In the genomic region with DNA sequence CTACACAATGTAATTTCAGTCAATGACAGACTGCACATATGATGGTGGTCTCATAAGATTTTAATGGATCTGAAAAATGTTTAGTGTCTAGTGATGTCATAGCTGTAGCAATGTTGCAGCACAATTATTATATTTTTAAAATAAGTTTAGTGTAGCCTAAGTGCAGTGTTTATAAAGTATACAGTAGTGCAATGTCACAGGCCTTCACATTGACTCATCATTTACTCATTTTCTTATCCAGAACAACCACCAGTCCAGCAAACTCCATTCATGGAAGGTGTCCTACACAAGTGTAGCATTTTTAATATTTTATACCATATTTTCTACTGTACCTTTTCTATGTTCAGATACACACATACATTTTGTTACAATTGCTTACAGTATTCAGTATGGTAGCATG, we compare ENCODE assay signal across 12 cellular contexts.
DNase-seq lines count a peak whose midpoint lies in the region; ATAC-seq and TF ChIP-seq lines count a peak whose summit lies in the region.
"Had no signal": no experiment of that assay in that cellular context is flagged by ENCODE, and none has a peak within 500 bp of the region (broad histone marks: within the 10 kb centered on the region; RNA-seq: fewer than 3 reads in every experiment).

No MANE protein-coding gene starts in this region.

- no peak overlapping the region for H3K4ac ChIP-seq in mesenchymal stem cell (ENCODE audit: low read depth in 1 of 2, low read length in 2 of 2)

- H3K4me3 ChIP-seq in choroid plexus epithelial cell (ENCODE audit: low read depth, low read length) = no peak overlapping the region
- no peak overlapping the region for H3K4me3 ChIP-seq in mesenchymal stem cell (ENCODE audit: insufficient read depth in 1 of 2, low read depth in 1 of 2, low read length in 2 of 2)
- H3K4me3 ChIP-seq: A549, GM23248 had no signal

- no peaks in the 10 kb centered on the region for H3K4me1 ChIP-seq in mesenchymal stem cell (ENCODE audit: control insufficient read depth, insufficient read depth, low read depth, low read length)
- H3K4me1 ChIP-seq: A549, Caco-2 had no signal

- H2BK15ac ChIP-seq in mesenchymal stem cell (ENCODE audit: low read depth, poor library complexity, severe bottlenecking) = no peak overlapping the region

- no peak overlapping the region for H2BK5ac ChIP-seq in mesenchymal stem cell (ENCODE audit: low read depth, low read length, poor library complexity, severe bottlenecking)

- no peaks in the 10 kb centered on the region for H3K36me3 ChIP-seq in mesenchymal stem cell (ENCODE audit: control insufficient read depth in 1 of 2, insufficient read depth in 2 of 2, low read depth in 1 of 2, low read length in 2 of 2)

- H2AK5ac ChIP-seq in mesenchymal stem cell (ENCODE audit: low read length, severe bottlenecking) = no peak overlapping the region

- no peak for ATAC-seq in HG03135 (IDR thresholded peaks at IDR 0.05; ENCODE audit: unreplicated experiment)
- ATAC-seq: A549 had no signal

- H3K14ac ChIP-seq in mesenchymal stem cell (ENCODE audit: low read length in 2 of 2) = no peak overlapping the region

- no peak overlapping the region for H3K18ac ChIP-seq in mesenchymal stem cell (ENCODE audit: low read depth in 1 of 2, low read length in 2 of 2)

- no peak overlapping the region for H3K23ac ChIP-seq in mesenchymal stem cell (ENCODE audit: low read length in 2 of 2)

- H3K79me1 ChIP-seq in mesenchymal stem cell (replicated peaks; ENCODE audit: low read length, poor library complexity, severe bottlenecking) = no peaks in the 10 kb centered on the region

- H3K9ac ChIP-seq in mesenchymal stem cell (ENCODE audit: low read length) = no peak overlapping the region
- H3K9ac ChIP-seq: GM23248 had no signal

- peak; percentile 57 for DNase-seq in HCEC 1CT
- peak; percentile 2 for DNase-seq in RKO (ENCODE audit: low spot score)
- DNase-seq in choroid plexus epithelial cell (ENCODE audit: low read depth) = peak; percentile 6
- DNase-seq in mesenchymal stem cell = peak; percentile 29
- DNase-seq in amygdala (lab: John Stamatoyannopoulos, UW) = no peak
- DNase-seq in retina = no peak
- DNase-seq: Caco-2; CD8-positive, alpha-beta memory T cell; DMS53; GM23248 had no signal

- no peak overlapping the region for H2BK120ac ChIP-seq in mesenchymal stem cell (ENCODE audit: low read depth, low read length)

- H3K4me2 ChIP-seq in mesenchymal stem cell (ENCODE audit: low read length, poor library complexity, severe bottlenecking) = no peak overlapping the region
- H3K4me2 ChIP-seq: A549 had no signal

- H2BK12ac ChIP-seq in mesenchymal stem cell (ENCODE audit: low read length in 2 of 2) = no peak overlapping the region

- H3K27ac ChIP-seq in mesenchymal stem cell (ENCODE audit: low read length, poor library complexity, severe bottlenecking) = no peak overlapping the region
- H3K27ac ChIP-seq: A549, GM23248 had no signal

- no peak overlapping the region for H2AFZ ChIP-seq in mesenchymal stem cell (ENCODE audit: low read depth, low read length)
- H2AFZ ChIP-seq: GM23248 had no signal

- no peaks in the 10 kb centered on the region for H3K9me3 ChIP-seq in mesenchymal stem cell (ENCODE audit: control insufficient read depth, low read length)
- H3K9me3 ChIP-seq: A549, Caco-2 had no signal

- H4K91ac ChIP-seq in mesenchymal stem cell (ENCODE audit: low read length) = no peak overlapping the region

- H3K27me3 ChIP-seq in mesenchymal stem cell (ENCODE audit: control insufficient read depth in 1 of 2, insufficient read depth in 1 of 2, low read length in 2 of 2) = no peaks in the 10 kb centered on the region

- H4K8ac ChIP-seq in mesenchymal stem cell (ENCODE audit: low read length) = no peak overlapping the region

- TF ChIP-seq CTCF in choroid plexus epithelial cell (conservative IDR thresholded peaks at IDR 0.05; ENCODE audit: low read depth, low read length) = no peak

Comparison
In these comparisons a context has a peak if more than half of its experiments do, and no peak if none do; other contexts are left out.
1. DNase-seq: peak in HCEC 1CT (single experiment), RKO (single experiment), choroid plexus epithelial cell (single experiment) and mesenchymal stem cell (single experiment); none in amygdala (0 of 56) and retina (single experiment).